In genomic region chr18:8806798-8807501, GRCh38 we compare ENCODE assay signal across 23 cellular contexts.
"Had no signal": no experiment of that assay in that cellular context is flagged by ENCODE, and none has a peak within 500 bp of the region (broad histone marks: within the 10 kb centered on the region; RNA-seq: fewer than 3 reads in every experiment).

No MANE protein-coding gene starts in this region.

- H3K4me3 Mint-ChIP-seq: activated naive CD8-positive, alpha-beta T cell treated with anti-CD3 and anti-CD28 coated beads for 36 hours; activated T-cell treated with anti-CD3 and anti-CD28 coated beads, Interleukin-2, amount 50 U/mL, for 24 hours; activated T-helper 17 cell treated with anti-CD3 and anti-CD28 coated beads, Interleukin-2, amount 50 U/mL, for 72 hours; immature natural killer cell had no signal

- H3K27me3 Mint-ChIP-seq: activated naive CD8-positive, alpha-beta T cell treated with anti-CD3 and anti-CD28 coated beads for 36 hours; activated T-cell treated with anti-CD3 and anti-CD28 coated beads, Interleukin-2, amount 50 U/mL, for 24 hours; activated T-helper 17 cell treated with anti-CD3 and anti-CD28 coated beads, Interleukin-2, amount 50 U/mL, for 72 hours had no signal

- H3K9me3 Mint-ChIP-seq: activated naive CD8-positive, alpha-beta T cell treated with anti-CD3 and anti-CD28 coated beads for 36 hours; activated T-cell treated with anti-CD3 and anti-CD28 coated beads, Interleukin-2, amount 50 U/mL, for 24 hours; activated T-helper 17 cell treated with anti-CD3 and anti-CD28 coated beads, Interleukin-2, amount 50 U/mL, for 72 hours; immature natural killer cell had no signal

- H3K27ac Mint-ChIP-seq: activated naive CD8-positive, alpha-beta T cell treated with anti-CD3 and anti-CD28 coated beads for 36 hours; activated T-cell treated with anti-CD3 and anti-CD28 coated beads, Interleukin-2, amount 50 U/mL, for 24 hours; activated T-helper 17 cell treated with anti-CD3 and anti-CD28 coated beads, Interleukin-2, amount 50 U/mL, for 72 hours; immature natural killer cell had no signal

- ATAC-seq: activated T-helper 17 cell treated with anti-CD3 and anti-CD28 coated beads, Interleukin-2, amount 50 U/mL, for 72 hours; foreskin keratinocyte had no signal

- H3K9ac ChIP-seq: SK-N-SH had no signal

- H3K36me3 ChIP-seq: left ventricle myocardium inferior, prostate gland, spleen had no signal

- H3K4me3 ChIP-seq: left ventricle myocardium inferior, prostate gland, spleen, tibial nerve had no signal

- H3K27ac ChIP-seq: foreskin keratinocyte, left ventricle myocardium inferior, prostate gland, spleen, tibial nerve, VCaP had no signal

- H3K4me2 ChIP-seq: SK-N-SH had no signal

- DNase-seq: activated CD4-positive, alpha-beta T cell treated with anti-CD3 and anti-CD28 coated beads, Interleukin-2, amount 50 U/mL, for 1 hour; activated CD4-positive, CD25-positive, alpha-beta regulatory T cell treated with anti-CD3 and anti-CD28 coated beads, Interleukin-2, amount 50 U/mL, for 72 hours; activated CD8-positive, alpha-beta memory T cell treated with anti-CD3 and anti-CD28 coated beads for 24 hours; activated CD8-positive, alpha-beta memory T cell treated with anti-CD3 and anti-CD28 coated beads, Interleukin-2, amount 50 U/mL, for 4 hours; activated naive CD8-positive, alpha-beta T cell treated with anti-CD3 and anti-CD28 coated beads for 36 hours; activated T-cell treated with anti-CD3 and anti-CD28 coated beads, Interleukin-2, amount 50 U/mL, for 24 hours; amygdala; caudate nucleus; dermis blood vessel endothelial cell; effector CD8-positive, alpha-beta T cell; foreskin keratinocyte; left ventricle myocardium inferior; mammary epithelial cell; midbrain; SK-N-SH; spleen; stimulated activated CD4-positive, alpha-beta T cell treated with anti-CD3 and anti-CD28 coated beads, Interleukin-4, amount 100 ng/mL, for 1 hour; stimulated activated naive CD4-positive, alpha-beta T cell treated with Interleukin-2 at 50 U/mL for 16 hours had no signal

- H3K27me3 ChIP-seq: foreskin keratinocyte, spleen, tibial nerve had no signal

- H3K36me3 Mint-ChIP-seq: activated naive CD8-positive, alpha-beta T cell treated with anti-CD3 and anti-CD28 coated beads for 36 hours; immature natural killer cell had no signal

- H3K4me1 ChIP-seq: prostate gland, spleen, tibial nerve had no signal

- H3K9me3 ChIP-seq: left ventricle myocardium inferior, prostate gland, SK-N-SH, spleen, tibial nerve had no signal
